In the genomic region with DNA sequence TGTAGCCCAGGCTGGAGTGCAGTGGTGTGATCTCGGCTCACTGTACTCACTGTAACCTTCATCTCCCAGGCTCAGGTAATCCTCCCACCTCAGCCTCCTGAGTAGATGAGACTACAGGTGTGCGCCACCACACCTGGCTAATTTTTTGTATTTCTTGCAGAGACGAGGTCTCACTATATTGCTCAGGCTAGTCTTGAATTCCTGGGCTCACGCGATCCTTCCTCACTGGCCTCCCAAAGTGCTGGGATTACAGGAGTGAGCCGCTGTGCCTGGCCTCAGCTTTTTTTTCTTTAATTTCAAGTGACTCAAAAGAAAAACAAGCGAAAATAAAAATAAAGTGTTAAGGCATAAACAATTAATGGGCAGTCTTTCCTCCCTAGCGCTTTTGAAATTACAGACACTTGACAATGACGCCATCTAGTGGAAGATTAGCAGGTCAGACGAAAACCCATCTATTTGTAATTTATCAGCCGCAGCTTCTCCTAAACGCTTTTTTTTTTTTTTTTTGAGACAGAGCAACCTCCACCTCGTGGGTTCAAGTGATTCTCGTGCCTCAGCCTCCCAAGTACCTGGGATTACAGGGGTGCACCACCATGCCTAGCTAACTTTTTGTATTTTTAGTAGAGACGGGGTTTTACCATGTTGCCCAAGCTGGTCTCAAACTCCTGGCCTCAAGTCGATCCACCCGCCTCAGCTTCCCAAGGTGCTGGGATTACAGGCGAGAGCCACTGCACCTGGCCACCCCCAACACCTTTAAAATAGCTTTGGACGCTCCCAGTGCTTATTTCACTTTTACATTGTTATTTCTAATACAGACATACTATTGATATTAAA, we compare ENCODE assay signal across 9 cellular contexts. TPM values are rescaled to one million over a fixed set of nuclear protein-coding genes. Genes with fewer than 3 reads are reported as not detected.
DNase-seq lines count a peak whose midpoint lies in the region; ATAC-seq and TF ChIP-seq lines count a peak whose summit lies in the region.
"Had no signal": no experiment of that assay in that cellular context is flagged by ENCODE, and none has a peak within 500 bp of the region (broad histone marks: within the 10 kb centered on the region; RNA-seq: fewer than 3 reads in every experiment).

No MANE protein-coding gene starts in this region.

- POLR2A ChIA-PET in SK-N-SH (lab: Yijun Ruan, JAX): interaction anchor here (1.8 to 1.9 kb wide), 2 partner anchors 79 to 87 kb away, joined by 9 to 11 read pairs; a partner anchor contains a TSS

- H3K4me3 Mint-ChIP-seq in natural killer cell: no peak overlapping the region

- no peaks in the 10 kb centered on the region for H3K27me3 Mint-ChIP-seq in natural killer cell (ENCODE audit: low read depth in 2 of 2)

- TF ChIP-seq EP300 in SK-N-SH (IDR thresholded peaks at IDR 0.05; ENCODE audit: borderline replicate concordance in 1 of 2, low read depth in 1 of 2, low read length in 1 of 2) (no peak), esophagus muscularis mucosa (IDR thresholded peaks at IDR 0.05) (no peak)

- H3K27ac ChIP-seq in SK-N-SH (ENCODE audit: low read depth in 2 of 2, low read length in 1 of 2) (no peak overlapping the region), esophagus muscularis mucosa (replicated peaks in 1 of 4) (no peak overlapping the region)
- H3K27ac ChIP-seq: BLaER1 had no signal

- no peaks in the 10 kb centered on the region for H3K9me3 ChIP-seq in SK-N-SH
- no peaks in the 10 kb centered on the region for H3K9me3 ChIP-seq in esophagus muscularis mucosa
- H3K9me3 ChIP-seq: BLaER1 had no signal

- 0 out of 2 replicates have a peak overlapping the region, but pooled peaks have one; percentile 27 for H3K4me2 ChIP-seq in SK-N-SH
- H3K4me2 ChIP-seq: BLaER1 had no signal

- no peaks in the 10 kb centered on the region for H3K79me2 ChIP-seq in SK-N-SH (ENCODE audit: insufficient read depth)

- TF ChIP-seq RAD21 in SK-N-SH (IDR thresholded peaks at IDR 0.05; ENCODE audit: low read length): peak; percentile 90

- ATAC-seq in natural killer cell (peak; percentile 72 to 74 (median 74)), GM19455 (IDR thresholded peaks at IDR 0.05; ENCODE audit: unreplicated experiment) (no peak)

- H3F3A ChIP-seq in SK-N-SH (replicated peaks; ENCODE audit: insufficient read depth): no peaks in the 10 kb centered on the region

- no peak overlapping the region for H3K27ac Mint-ChIP-seq in natural killer cell

- CTCF ChIA-PET in SK-N-SH (lab: Yijun Ruan, JAX): interaction anchor here (0.6 to 15.5 kb wide), 94 partner anchors 10 to 810 kb away, joined by 3 to 501 read pairs (median 5); a partner anchor contains a TSS

- no peak for TF ChIP-seq POLR2A in esophagus muscularis mucosa (IDR thresholded peaks at IDR 0.05; ENCODE audit: low read depth)

- WGBS in SK-N-SH (ENCODE audit: low lambda C conversion rate): 29% methylated on average over 19 of the region's 19 CpGs
- 35% methylated on average over 19 of the region's 19 CpGs for WGBS in esophagus muscularis mucosa

- H3K4me1 ChIP-seq in SK-N-SH (ENCODE audit: control insufficient read depth in 1 of 2, insufficient read depth in 2 of 2, low read depth in 1 of 2, low read length in 1 of 2): no peaks in the 10 kb centered on the region
- peaks cover 4 to 9% (median 7%) of the 10 kb centered on the region in 4 donors for H3K4me1 ChIP-seq in esophagus muscularis mucosa

- no peaks in the 10 kb centered on the region for H3K36me3 ChIP-seq in SK-N-SH (replicated peaks in 1 of 2; ENCODE audit: control insufficient read depth in 1 of 2, insufficient read depth in 2 of 2, low read length in 1 of 2)
- no peaks in the 10 kb centered on the region for H3K36me3 ChIP-seq in esophagus muscularis mucosa
- H3K36me3 ChIP-seq: BLaER1 had no signal

- H2AFZ ChIP-seq in SK-N-SH (ENCODE audit: low read depth): peak overlapping the region; percentile 52; the same call in 1 of the 2 replicates

- no peaks in the 10 kb centered on the region for H3K4me1 Mint-ChIP-seq in natural killer cell

- DNase-seq in SIG-M5 treated with dmso at 0.1 percent for 504 hours (lab: John Stamatoyannopoulos, UW; ENCODE audit: unreplicated experiment) (peak; percentile 92), SIG-M5 (lab: John Stamatoyannopoulos, UW) (no peak), NCI-H1092 (lab: John Stamatoyannopoulos, UW) (peak; percentile 42), SK-N-SH (peak; percentile 77), esophagus muscularis mucosa (ENCODE audit: extremely low spot score) (no peak), natural killer cell (no peak), OCI-M2 (lab: John Stamatoyannopoulos, UW; ENCODE audit: unreplicated experiment) (no peak)

- H3K27me3 ChIP-seq in SK-N-SH (ENCODE audit: insufficient read depth): no peaks in the 10 kb centered on the region
- no peaks in the 10 kb centered on the region for H3K27me3 ChIP-seq in esophagus muscularis mucosa
- H3K27me3 ChIP-seq: BLaER1 had no signal

- no peaks in the 10 kb centered on the region for H4K20me1 ChIP-seq in SK-N-SH (ENCODE audit: insufficient read depth)
- H4K20me1 ChIP-seq: BLaER1 had no signal

- no peaks in the 10 kb centered on the region for H3K9me2 ChIP-seq in SK-N-SH

- TF ChIP-seq CTCF in SK-N-SH (IDR thresholded peaks at IDR 0.05): peak; percentile 97
- peak; percentile 79 to 80 (median 79) for TF ChIP-seq CTCF in esophagus muscularis mucosa (IDR thresholded peaks at IDR 0.05)
- peak; percentile 80 for TF ChIP-seq CTCF in natural killer cell (IDR thresholded peaks at IDR 0.05)

- H3K36me3 Mint-ChIP-seq in natural killer cell: no peaks in the 10 kb centered on the region

- H3K9ac ChIP-seq in SK-N-SH: no peak overlapping the region
- H3K9ac ChIP-seq: BLaER1 had no signal

- no peaks in the 10 kb centered on the region for H3K9me3 Mint-ChIP-seq in natural killer cell

- intact Hi-C loops in esophagus muscularis mucosa (cut with DNase I) (loop anchor here (1.0 to 5.0 kb wide), 2 partner anchors 97 to 111 kb away; no protein-coding TSS in a partner anchor), natural killer cell (cut with micrococcal nuclease) (loop anchor here (1.0 kb wide), 3 partner anchors 89 to 111 kb away; no protein-coding TSS in a partner anchor)

- H3K4me3 ChIP-seq in SK-N-SH (ENCODE audit: low read depth in 2 of 2, low read length in 1 of 2) (peak overlapping the region in 1 of 2 experiments; percentile 27; a peak in 1 of 4 replicates), esophagus muscularis mucosa (no peak overlapping the region)
- H3K4me3 ChIP-seq: BLaER1 had no signal

TF ChIP-seq in SK-N-SH, 30 proteins besides CTCF, POLR2A, EP300 and RAD21:
- TF ChIP-seq, protein P1, sequence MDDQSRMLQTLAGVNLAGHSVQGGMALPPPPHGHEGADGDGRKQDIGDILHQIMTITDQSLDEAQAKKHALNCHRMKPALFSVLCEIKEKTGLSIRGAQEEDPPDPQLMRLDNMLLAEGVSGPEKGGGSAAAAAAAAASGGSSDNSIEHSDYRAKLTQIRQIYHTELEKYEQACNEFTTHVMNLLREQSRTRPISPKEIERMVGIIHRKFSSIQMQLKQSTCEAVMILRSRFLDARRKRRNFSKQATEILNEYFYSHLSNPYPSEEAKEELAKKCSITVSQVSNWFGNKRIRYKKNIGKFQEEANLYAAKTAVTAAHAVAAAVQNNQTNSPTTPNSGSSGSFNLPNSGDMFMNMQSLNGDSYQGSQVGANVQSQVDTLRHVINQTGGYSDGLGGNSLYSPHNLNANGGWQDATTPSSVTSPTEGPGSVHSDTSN (IDR thresholded peaks at IDR 0.05): no peak
- TF ChIP-seq SMC3 (IDR thresholded peaks at IDR 0.05; ENCODE audit: low read depth, low read length): peak; percentile 90

RNA-seq across cellular contexts. Expression of a gene that starts 28.1 kb away (rescaled TPM):
- 0.10 TPM in 2 replicates for polyA plus RNA-seq in SK-N-SH (2012; rRNA removed)
- 0.17 and 0.18 TPM in 2 replicates for polyA plus RNA-seq in SK-N-SH (2012; cell fraction: cytosol; rRNA removed)
- polyA plus RNA-seq in SK-N-SH (2012; cell fraction: nucleus; rRNA removed): 0.02 and 0.04 TPM in 2 replicates
- total RNA-seq in esophagus muscularis mucosa (100 to 1,000 TPM in 2 of 4 donors, 10 to 100 TPM in 2; 52.3 to 270 (median 148) TPM), natural killer cell (10 to 100 TPM; 57.1 to 79.8 (median 72.6) TPM)

RNA-seq across cellular contexts. Expression of a gene that starts 30.2 kb away (rescaled TPM):
- polyA plus RNA-seq in SK-N-SH (2012; rRNA removed): 4.9 and 6.0 TPM in 2 replicates
- 4.8 and 4.9 TPM in 2 replicates for polyA plus RNA-seq in SK-N-SH (2012; cell fraction: cytosol; rRNA removed)
- 7.0 and 12.2 TPM in 2 replicates for polyA plus RNA-seq in SK-N-SH (2012; cell fraction: nucleus; rRNA removed)
- 1 to 10 TPM; 2.9 to 6.6 (median 4.2) TPM for total RNA-seq in esophagus muscularis mucosa
- total RNA-seq in natural killer cell: 10 to 100 TPM in 1 of 3 donors, 1 to 10 TPM in 2; 2.2 to 12.0 (median 3.3) TPM

Comparison
In these comparisons a context has a peak if more than half of its experiments do, and no peak if none do; other contexts are left out.
1. DNase-seq: peak in SIG-M5 treated with dmso at 0.1 percent for 504 hours (single experiment), NCI-H1092 (single experiment) and SK-N-SH (single experiment); none in SIG-M5 (single experiment), esophagus muscularis mucosa (single experiment), natural killer cell (single experiment) and OCI-M2 (single experiment).
2. Peak in every context shown above with its lines, with median percentiles within 50 percentile points of each other: CTCF ChIP-seq.